ENCODE assay signal across 8 cellular contexts in genomic region chr3:45656575-45657363, GRCh38. TPM values are rescaled to one million over a fixed set of nuclear protein-coding genes. Genes with fewer than 3 reads are reported as not detected.
DNase-seq lines count a peak whose midpoint lies in the region; ATAC-seq and TF ChIP-seq lines count a peak whose summit lies in the region.

No MANE protein-coding gene starts in this region.

- DNase-seq in Daoy (ENCODE audit: low read depth) (peak; percentile 89), HEK293T (ENCODE audit: extremely low spot score) (peak; percentile 85), NCI-H1694 treated with DMSO at 0.1 percent for 48 hours (lab: John Stamatoyannopoulos, UW) (peak; percentile 46), T-helper 1 cell (peak; percentile 65 to 85 (median 75)), amygdala (lab: John Stamatoyannopoulos, UW) (peak in 54 of 56 donors; percentile 19 to 92 (median 74)), right cardiac atrium (peak; percentile 94 to 96 (median 94)), sigmoid colon (peak; percentile 96)

- H3K27me3 ChIP-seq in right cardiac atrium (ENCODE audit: control insufficient read depth, insufficient read depth), result no peaks in the 10 kb centered on the region
- no peaks in the 10 kb centered on the region for H3K27me3 ChIP-seq in sigmoid colon

- no peaks in the 10 kb centered on the region for H3K36me3 ChIP-seq in sigmoid colon

- H3K9me3 ChIP-seq in right cardiac atrium (ENCODE audit: control insufficient read depth, low read length) (no peaks in the 10 kb centered on the region), sigmoid colon (no peaks in the 10 kb centered on the region)

- intact Hi-C loops in right cardiac atrium (cut with DNase I) (loop anchor here (2.0 to 5.0 kb wide), 6 partner anchors 59 to 144 kb away; partner anchors contain the start of gene LIMD1 (in 2 of the 4)), sigmoid colon (cut with DNase I) (loop anchor here (1.0 to 10.0 kb wide), 4 partner anchors 63 to 619 kb away; partner anchors contain the start of gene TMEM158)

- TF ChIP-seq EP300 in sigmoid colon (IDR thresholded peaks at IDR 0.05), result no peak

- TF ChIP-seq POLR2A in sigmoid colon (IDR thresholded peaks at IDR 0.05), result no peak

- CTCF ChIA-PET in HEK293T (lab: Yijun Ruan, JAX), result interaction anchor here (0.6 to 1.2 kb wide), 9 partner anchors 48 to 863 kb away, joined by 3 to 7 read pairs (median 3); no protein-coding TSS in a partner anchor

- ATAC-seq in right cardiac atrium (peak; percentile 88 to 92), GM21737 (IDR thresholded peaks at IDR 0.05; ENCODE audit: unreplicated experiment) (no peak)

- 46% methylated on average over 14 of the region's 14 CpGs for whole genome bisulfite sequencing in right cardiac atrium
- WGBS in sigmoid colon, 2 donors, result 38 to 52% methylated on average over 14 of the region's 14 CpGs

- H3K4me3 ChIP-seq in right cardiac atrium (ENCODE audit: low read length) (no peak overlapping the region), sigmoid colon (no peak overlapping the region)

- POLR2A ChIA-PET in HEK293T (lab: Yijun Ruan, JAX), result interaction anchor here (1.1 kb wide), 1 partner anchor 62 kb away, joined by 4 read pairs; the partner anchor contains the start of gene LIMD1

- peak; percentile 86 to 96 (median 92) for TF ChIP-seq CTCF in sigmoid colon (IDR thresholded peaks at IDR 0.05)

- H3K27ac ChIP-seq in right cardiac atrium (ENCODE audit: low read length) (no peak overlapping the region), sigmoid colon (no peak overlapping the region)

- H3K4me1 ChIP-seq in right cardiac atrium (ENCODE audit: control insufficient read depth, insufficient read depth, low read length) (peaks cover 7% of the 10 kb centered on the region), sigmoid colon (peaks cover 0 to 33% (median 23%) of the 10 kb centered on the region in 4 donors)

TF ChIP-seq in HEK293T, 16 proteins besides CTCF, POLR2A, EP300 and RAD21:
- TF ChIP-seq PKNOX1 (IDR thresholded peaks at IDR 0.05) (peak; percentile 86), ELF4 (IDR thresholded peaks at IDR 0.05) (no peak), FOXK2 (IDR thresholded peaks at IDR 0.05) (peak; percentile 66; the same call in 1 of the 2 replicates)
TF ChIP-seq in HEK293T: peak in this region for 2.

RNA-seq across cellular contexts. Expression of gene SACM1L, which starts 32.4 kb away (rescaled TPM):
- 15.3 and 15.7 TPM in 2 replicates for total RNA-seq in Daoy (2014; rRNA removed; shearing (Covaris generic))
- total RNA-seq in right cardiac atrium (10 to 100 TPM; 26.9 to 32.0 (median 29.5) TPM), sigmoid colon (10 to 100 TPM; 38.5 to 44.6 (median 40.4) TPM)
- polyA plus RNA-seq in right cardiac atrium (17.0 TPM), sigmoid colon (10 to 100 TPM; 21.6 to 36.3 (median 23.7) TPM)

Comparison
In these comparisons a context has a peak if more than half of its experiments do, and no peak if none do; other contexts are left out.
1. DNase-seq: peak in every context shown above with its lines; median percentile 96 in sigmoid colon; 94 in right cardiac atrium; 89 in Daoy; 85 in HEK293T; 75 in T-helper 1 cell; 74 in amygdala; 46 in NCI-H1694 treated with DMSO at 0.1 percent for 48 hours.